8 cellular contexts compared by ENCODE assay signal in genomic region chr5:90434116-90434714, GRCh38. TPM values are rescaled to one million over a fixed set of nuclear protein-coding genes. Genes with fewer than 3 reads are reported as not detected.
A peak's percentile ranks its signal among the peaks of the same experiment; 100 is the strongest.
DNase-seq lines count a peak whose midpoint lies in the region; ATAC-seq, FAIRE-seq and TF ChIP-seq lines count a peak whose summit lies in the region.

No MANE protein-coding gene starts in this region.

- SMC1A ChIA-PET in GM12878 (lab: Charles Lee; ENCODE audit: uncharacterized antibody, unreplicated experiment): interaction anchor here (0.9 to 1.4 kb wide), 3 partner anchors 12 to 349 kb away, joined by 3 read pairs; no protein-coding TSS in a partner anchor

- intact Hi-C loops in GM12878 (cut with micrococcal nuclease; ENCODE audit: unreplicated experiment) (no loop called here), lower lobe of right lung (cut with DNase I) (loop anchor here (10.0 kb wide), 1 partner anchor 351 kb away; no protein-coding TSS in a partner anchor)

- H3F3A ChIP-seq in SU-DHL-6 (ENCODE audit: insufficient read depth): no peaks in the 10 kb centered on the region

- no peaks in the 10 kb centered on the region for H3K36me3 ChIP-seq in ACC112 (ENCODE audit: insufficient read depth, low read length)
- H3K36me3 ChIP-seq in SU-DHL-6 (ENCODE audit: low read length): no peaks in the 10 kb centered on the region
- no peaks in the 10 kb centered on the region for H3K36me3 ChIP-seq in GM12878 (ENCODE audit: control insufficient read depth in 2 of 2, insufficient read depth in 2 of 2, low read length in 1 of 2)
- no peaks in the 10 kb centered on the region for H3K36me3 ChIP-seq in lower lobe of right lung

- no peak overlapping the region for H3K9ac ChIP-seq in SU-DHL-6 (ENCODE audit: low read length)
- H3K9ac ChIP-seq in GM12878 (ENCODE audit: control insufficient read depth, insufficient read depth, low read length): no peak overlapping the region

- DNase-seq in GM12865 (ENCODE audit: low read depth) (peak; percentile 67), GM12878 (ENCODE audit: low read depth, low spot score) (no peak), lower lobe of right lung (peak; percentile 59)
- peak; percentile 59 for DNase-seq in stimulated activated naive CD8-positive, alpha-beta T cell treated with anti-CD3 and anti-CD28 coated beads, Interleukin-15, Interleukin-2, amounts not matched to agents 100 U/mL and 50 U/mL, for 24 hours

- peak; percentile 49 for ATAC-seq in HG03558 (IDR thresholded peaks at IDR 0.05; ENCODE audit: extremely low read depth, unreplicated experiment)
- peak; percentile 92 for ATAC-seq in GM12878
- ATAC-seq in lower lobe of right lung: peak; percentile 69 to 73
- no peak for ATAC-seq in stimulated activated naive CD8-positive, alpha-beta T cell treated with anti-CD3 and anti-CD28 coated beads, Interleukin-15, Interleukin-2, amounts not matched to agents 100 U/mL and 50 U/mL, for 24 hours
- ATAC-seq in HG03521 (IDR thresholded peaks at IDR 0.05; ENCODE audit: unreplicated experiment): no peak

- H4K20me1 ChIP-seq in SU-DHL-6 (ENCODE audit: low read depth, low read length) (no peaks in the 10 kb centered on the region), GM12878 (ENCODE audit: control insufficient read depth, insufficient read depth) (no peaks in the 10 kb centered on the region)

- CTCF ChIA-PET in GM12878 (lab: Yijun Ruan, JAX): interaction anchor here (0.6 to 3.1 kb wide), 9 partner anchors 12 to 1706 kb away, joined by 3 to 12 read pairs (median 4); partner anchors contain the start of gene CETN3

- in situ Hi-C loops in GM12878 (cut with MboI): loop anchor here (10.0 kb wide), 1 partner anchor 101 kb away; no protein-coding TSS in a partner anchor

- POLR2A ChIA-PET in GM12878 (lab: Charles Lee): no interaction called here

- FAIRE-seq in GM12878 (lab: Jason Lieb, UNC): no peak

- H3K4me3 ChIP-seq in ACC112 (ENCODE audit: low read depth, low read length) (no peak overlapping the region), GM12865 (ENCODE audit: low read depth, low read length) (no peak overlapping the region), SU-DHL-6 (ENCODE audit: insufficient read depth, low read length, poor library complexity, severe bottlenecking) (no peak overlapping the region), GM12878 (no peak overlapping the region), lower lobe of right lung (no peak overlapping the region)

- TF ChIP-seq CTCF in GM12865 (IDR thresholded peaks at IDR 0.05; ENCODE audit: insufficient read depth, low read depth, low read length, missing control alignments) (peak; percentile 66), SU-DHL-6 (IDR thresholded peaks at IDR 0.05; ENCODE audit: insufficient read depth, low read length, poor library complexity, severe bottlenecking) (peak; percentile 61), GM12878 (IDR thresholded peaks at IDR 0.05 in 2 of 3, conservative IDR thresholded peaks at IDR 0.05 in 1 of 3; ENCODE audit: control insufficient read depth in 2 of 3, extremely low read depth in 1 of 3, insufficient read depth in 1 of 3, low read depth in 3 of 3, low read length in 3 of 3) (peak; percentile 65 to 75 (median 68)), lower lobe of right lung (IDR thresholded peaks at IDR 0.05) (peak; percentile 66)

- TF ChIP-seq RAD21 in GM12878 (IDR thresholded peaks at IDR 0.05; ENCODE audit: insufficient read depth, low read depth, low read length): peak; percentile 72

- H2AFZ ChIP-seq in ACC112 (ENCODE audit: low read length, unreplicated experiment) (peak overlapping the region; percentile 30), SU-DHL-6 (ENCODE audit: low read depth, low read length, severe bottlenecking) (no peak overlapping the region), GM12878 (ENCODE audit: control insufficient read depth, low read depth, low read length) (no peak overlapping the region)

- no peak overlapping the region for H3K4me2 ChIP-seq in SU-DHL-6 (ENCODE audit: low read depth, low read length, poor library complexity, severe bottlenecking)
- H3K4me2 ChIP-seq in GM12878 (ENCODE audit: control insufficient read depth, insufficient read depth): no peak overlapping the region

- no peaks in the 10 kb centered on the region for H3K9me2 ChIP-seq in SU-DHL-6 (replicated peaks; ENCODE audit: insufficient read depth, low read length)

- H3K9me3 ChIP-seq in SU-DHL-6 (ENCODE audit: insufficient read depth, low read length): no peaks in the 10 kb centered on the region
- no peaks in the 10 kb centered on the region; the same call in 2 of the 3 replicates for H3K9me3 ChIP-seq in GM12878 (replicated peaks; ENCODE audit: control insufficient read depth, insufficient read depth, low read length)
- H3K9me3 ChIP-seq in lower lobe of right lung: no peaks in the 10 kb centered on the region

- BruUV-seq in GM12878 (replicated peaks; lab: Mats Ljungman, UMichigan): no TSS peak

- RAD21 ChIA-PET in GM12878 (lab: Charles Lee; ENCODE audit: unreplicated experiment): no interaction called here

- no peak for TF ChIP-seq POLR2A in GM12878 (IDR thresholded peaks at IDR 0.05; ENCODE audit: low read depth, low read length)

- H3K4me1 ChIP-seq in ACC112 (ENCODE audit: control insufficient read depth, insufficient read depth, low read length, unreplicated experiment) (no peaks in the 10 kb centered on the region), GM12878 (ENCODE audit: control insufficient read depth, insufficient read depth, low read length) (0 out of 2 replicates have a peak, but pooled peaks cover 5% of the 10 kb centered on the region), lower lobe of right lung (peaks cover 4% of the 10 kb centered on the region)

- no peak for TF ChIP-seq EP300 in GM12878 (IDR thresholded peaks at IDR 0.05; ENCODE audit: borderline replicate concordance in 1 of 2, control insufficient read depth in 1 of 2, low read depth in 2 of 2, low read length in 2 of 2)

- H3K27me3 ChIP-seq in ACC112 (ENCODE audit: insufficient read depth, low read length) (no peaks in the 10 kb centered on the region), SU-DHL-6 (ENCODE audit: low read length) (no peaks in the 10 kb centered on the region), GM12878 (replicated peaks in 1 of 2; ENCODE audit: control insufficient read depth in 2 of 2, insufficient read depth in 2 of 2, low read length in 1 of 2) (no peaks in the 10 kb centered on the region), lower lobe of right lung (ENCODE audit: low read depth) (no peaks in the 10 kb centered on the region)

- 74% methylated on average over 5 of the region's 5 CpGs for WGBS in GM12878 (ENCODE audit: insufficient coverage, insufficient replicate concordance, low lambda C conversion rate, missing lambda C conversion rate)

- no peak overlapping the region for H3K27ac ChIP-seq in ACC112 (ENCODE audit: low read depth, low read length)
- H3K27ac ChIP-seq in SU-DHL-6 (ENCODE audit: low read depth, low read length): no peak overlapping the region
- no peak overlapping the region for H3K27ac ChIP-seq in GM12878 (ENCODE audit: control insufficient read depth, insufficient read depth)
- no peak overlapping the region for H3K27ac ChIP-seq in lower lobe of right lung

- H3K79me2 ChIP-seq in ACC112 (ENCODE audit: control insufficient read depth, insufficient read depth, low read length, unreplicated experiment) (no peaks in the 10 kb centered on the region), SU-DHL-6 (ENCODE audit: insufficient read depth, low read length) (no peaks in the 10 kb centered on the region), GM12878 (ENCODE audit: control insufficient read depth, insufficient read depth, low read length) (no peaks in the 10 kb centered on the region)

RNA-seq across cellular contexts. Expression of gene CETN3, which starts 24.7 kb away (rescaled TPM):
- total RNA-seq in GM12878 (2013; cell fraction: nucleolus; rRNA removed): 86.0 and 86.6 TPM in 2 replicates
- total RNA-seq in GM12878 (2014; rRNA removed): 16.8 and 28.8 TPM in 2 replicates
- total RNA-seq in GM12878 (2014; rRNA removed; fragmentation: Illumina TruSeq; extraction: Trizol): 45.5 and 50.1 TPM in 2 replicates
- total RNA-seq in GM12878 (2021): 22.2 and 29.5 TPM in 2 replicates
- 16.7 TPM for polyA plus RNA-seq in GM12878 (2011; ENCODE audit: low read depth)
- polyA plus RNA-seq in GM12878 (2011; rRNA removed): 50.9 and 114 TPM in 2 replicates
- polyA plus RNA-seq in GM12878 (2011; cell fraction: cytosol; rRNA removed): 3.3 and 4.6 TPM in 2 replicates
- 11.8 and 18.7 TPM in 2 replicates for polyA plus RNA-seq in GM12878 (2011; cell fraction: nucleus; rRNA removed)
- polyA plus RNA-seq in GM12878 (2012): 31.4 and 44.8 TPM in 2 replicates
- 54.7 and 58.5 TPM in 2 replicates for polyA plus RNA-seq in GM12878 (2014; fragmentation: Illumina TruSeq; extraction: Trizol)
- polyA plus RNA-seq in GM12878 (2014; fragmentation: Nextera tagmentation; extraction: Ambion mirVana): 10 to 100 TPM; 54.6 to 59.1 TPM
- polyA plus RNA-seq in GM12878 (2014; rRNA removed): 30.6 and 48.8 TPM in 2 replicates
- 10 to 100 TPM; 52.6 to 57.7 TPM for polyA plus RNA-seq in GM12878 (2016; fragmentation: Nextera tagmentation; extraction: Ambion mirVana)
- polyA minus RNA-seq in GM12878 (2011; rRNA and poly(A)+ RNA removed): 2.2 and 2.5 TPM in 2 replicates
- polyA minus RNA-seq in GM12878 (2011; cell fraction: cytosol; rRNA and poly(A)+ RNA removed): 2.4 and 6.1 TPM in 2 replicates
- 7.5 and 7.7 TPM in 2 replicates for polyA minus RNA-seq in GM12878 (2011; cell fraction: nucleus; rRNA and poly(A)+ RNA removed)
- total RNA-seq in lower lobe of right lung: 22.5 TPM

RNA-seq across cellular contexts. Expression of gene MBLAC2, which starts 40.4 kb away (rescaled TPM):
- total RNA-seq in GM12878 (2013; cell fraction: nucleolus; rRNA removed): 21.3 and 22.7 TPM in 2 replicates
- 6.9 and 7.4 TPM in 2 replicates for total RNA-seq in GM12878 (2014; rRNA removed)
- total RNA-seq in GM12878 (2014; rRNA removed; fragmentation: Illumina TruSeq; extraction: Trizol): 7.4 and 7.6 TPM in 2 replicates
- 7.3 and 7.8 TPM in 2 replicates for total RNA-seq in GM12878 (2021)
- polyA plus RNA-seq in GM12878 (2011; ENCODE audit: low read depth): 0.97 TPM
- polyA plus RNA-seq in GM12878 (2011; rRNA removed): 6.1 and 8.3 TPM in 2 replicates
- 4.2 and 4.5 TPM in 2 replicates for polyA plus RNA-seq in GM12878 (2011; cell fraction: cytosol; rRNA removed)
- 9.1 and 9.4 TPM in 2 replicates for polyA plus RNA-seq in GM12878 (2011; cell fraction: nucleus; rRNA removed)
- polyA plus RNA-seq in GM12878 (2012): 3.6 and 5.9 TPM in 2 replicates
- 7.4 and 9.0 TPM in 2 replicates for polyA plus RNA-seq in GM12878 (2014; fragmentation: Illumina TruSeq; extraction: Trizol)
- polyA plus RNA-seq in GM12878 (2014; fragmentation: Nextera tagmentation; extraction: Ambion mirVana): 1 to 10 TPM; 2.0 to 2.8 TPM
- polyA plus RNA-seq in GM12878 (2014; rRNA removed): 6.4 and 7.5 TPM in 2 replicates
- polyA plus RNA-seq in GM12878 (2016; fragmentation: Nextera tagmentation; extraction: Ambion mirVana): 10 to 100 TPM in 1 of 2 experiments, 1 to 10 TPM in 1; 9.5 to 10.5 TPM
- 6.8 and 10.2 TPM in 2 replicates for polyA minus RNA-seq in GM12878 (2011; rRNA and poly(A)+ RNA removed)
- 3.2 and 4.2 TPM in 2 replicates for polyA minus RNA-seq in GM12878 (2011; cell fraction: cytosol; rRNA and poly(A)+ RNA removed)
- 17.0 and 27.2 TPM in 2 replicates for polyA minus RNA-seq in GM12878 (2011; cell fraction: nucleus; rRNA and poly(A)+ RNA removed)
- total RNA-seq in lower lobe of right lung: 5.9 TPM

RNA-seq across cellular contexts. Expression of gene POLR3G, which starts 40.4 kb away (rescaled TPM):
- 11.3 and 14.3 TPM in 2 replicates for total RNA-seq in GM12878 (2013; cell fraction: nucleolus; rRNA removed)
- 15.2 and 22.1 TPM in 2 replicates for total RNA-seq in GM12878 (2014; rRNA removed)
- total RNA-seq in GM12878 (2014; rRNA removed; fragmentation: Illumina TruSeq; extraction: Trizol): 23.4 and 25.5 TPM in 2 replicates
- total RNA-seq in GM12878 (2021): 18.3 and 18.4 TPM in 2 replicates
- polyA plus RNA-seq in GM12878 (2011; ENCODE audit: low read depth): 11.0 TPM
- 16.7 and 27.0 TPM in 2 replicates for polyA plus RNA-seq in GM12878 (2011; rRNA removed)
- polyA plus RNA-seq in GM12878 (2011; cell fraction: cytosol; rRNA removed): 17.7 and 31.7 TPM in 2 replicates
- 4.9 and 11.4 TPM in 2 replicates for polyA plus RNA-seq in GM12878 (2011; cell fraction: nucleus; rRNA removed)
- polyA plus RNA-seq in GM12878 (2012): 6.5 and 8.3 TPM in 2 replicates
- 29.5 and 35.1 TPM in 2 replicates for polyA plus RNA-seq in GM12878 (2014; fragmentation: Illumina TruSeq; extraction: Trizol)
- polyA plus RNA-seq in GM12878 (2014; fragmentation: Nextera tagmentation; extraction: Ambion mirVana): 10 to 100 TPM; 42.1 to 50.9 TPM
- 18.8 and 22.4 TPM in 2 replicates for polyA plus RNA-seq in GM12878 (2014; rRNA removed)
- polyA plus RNA-seq in GM12878 (2016; fragmentation: Nextera tagmentation; extraction: Ambion mirVana): 10 to 100 TPM; 32.0 to 33.1 TPM
- 6.3 and 6.9 TPM in 2 replicates for polyA minus RNA-seq in GM12878 (2011; rRNA and poly(A)+ RNA removed)
- polyA minus RNA-seq in GM12878 (2011; cell fraction: cytosol; rRNA and poly(A)+ RNA removed): 2.6 and 2.9 TPM in 2 replicates
- polyA minus RNA-seq in GM12878 (2011; cell fraction: nucleus; rRNA and poly(A)+ RNA removed): 0.97 and 2.1 TPM in 2 replicates
- 1.8 TPM for total RNA-seq in lower lobe of right lung

Comparison
In these comparisons a context has a peak if more than half of its experiments do, and no peak if none do; other contexts are left out.
1. ATAC-seq: peak in HG03558 (single experiment), GM12878 (single experiment) and lower lobe of right lung (2 of 2); none in stimulated activated naive CD8-positive, alpha-beta T cell treated with anti-CD3 and anti-CD28 coated beads, Interleukin-15, Interleukin-2, amounts not matched to agents 100 U/mL and 50 U/mL, for 24 hours (single experiment) and HG03521 (single experiment).
2. Peak in every context shown above with its lines, with median percentiles within 50 percentile points of each other: CTCF ChIP-seq.